1 cellular context compared by ENCODE assay signal in the genomic region with DNA sequence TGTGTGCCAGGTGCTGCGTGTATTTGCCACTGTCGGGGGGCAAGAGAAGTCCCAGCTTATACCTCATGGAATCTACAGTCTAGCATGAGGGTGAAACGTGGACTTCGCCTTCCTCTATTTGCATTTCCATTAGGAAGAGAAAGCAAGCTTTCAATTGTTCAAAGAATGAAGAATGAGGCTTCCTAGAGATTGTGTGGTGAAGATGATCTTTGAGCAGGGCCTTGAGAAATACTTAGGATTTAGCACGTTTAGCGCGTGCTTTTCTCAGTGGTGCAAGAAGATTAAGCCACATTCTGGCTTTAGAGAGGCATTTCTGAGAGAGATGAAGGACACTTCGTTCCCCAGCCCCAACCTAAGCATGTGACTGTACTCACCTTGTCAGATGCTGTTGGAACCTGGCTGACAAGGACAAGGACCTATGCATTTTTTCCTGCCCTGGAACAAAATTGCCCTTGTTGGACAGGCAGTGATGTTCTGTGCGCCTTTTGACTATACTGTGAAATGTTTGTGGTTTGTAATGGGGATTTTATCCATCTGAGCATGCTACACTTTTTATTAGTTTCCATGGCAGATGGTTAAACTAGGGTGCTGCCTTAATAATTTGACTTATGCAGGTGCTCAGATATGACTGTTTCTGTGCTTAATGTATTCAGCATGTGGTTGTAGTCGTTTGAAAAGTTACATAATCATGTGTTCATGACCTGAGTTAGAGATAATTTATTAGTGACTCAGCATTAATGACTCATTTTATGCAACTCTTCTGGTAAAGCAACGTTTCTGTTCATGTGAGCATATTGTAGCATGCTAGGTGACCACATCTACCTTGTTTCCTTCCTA.
A peak's percentile ranks its signal among the peaks of the same experiment; 100 is the strongest.
TF ChIP-seq lines count a peak whose summit lies in the region.

No MANE protein-coding gene starts in this region.

TF ChIP-seq in HepG2, 621 proteins besides CTCF, POLR2A, EP300 and RAD21 (continued from another document and continues in another):
- TF ChIP-seq, protein P1, sequence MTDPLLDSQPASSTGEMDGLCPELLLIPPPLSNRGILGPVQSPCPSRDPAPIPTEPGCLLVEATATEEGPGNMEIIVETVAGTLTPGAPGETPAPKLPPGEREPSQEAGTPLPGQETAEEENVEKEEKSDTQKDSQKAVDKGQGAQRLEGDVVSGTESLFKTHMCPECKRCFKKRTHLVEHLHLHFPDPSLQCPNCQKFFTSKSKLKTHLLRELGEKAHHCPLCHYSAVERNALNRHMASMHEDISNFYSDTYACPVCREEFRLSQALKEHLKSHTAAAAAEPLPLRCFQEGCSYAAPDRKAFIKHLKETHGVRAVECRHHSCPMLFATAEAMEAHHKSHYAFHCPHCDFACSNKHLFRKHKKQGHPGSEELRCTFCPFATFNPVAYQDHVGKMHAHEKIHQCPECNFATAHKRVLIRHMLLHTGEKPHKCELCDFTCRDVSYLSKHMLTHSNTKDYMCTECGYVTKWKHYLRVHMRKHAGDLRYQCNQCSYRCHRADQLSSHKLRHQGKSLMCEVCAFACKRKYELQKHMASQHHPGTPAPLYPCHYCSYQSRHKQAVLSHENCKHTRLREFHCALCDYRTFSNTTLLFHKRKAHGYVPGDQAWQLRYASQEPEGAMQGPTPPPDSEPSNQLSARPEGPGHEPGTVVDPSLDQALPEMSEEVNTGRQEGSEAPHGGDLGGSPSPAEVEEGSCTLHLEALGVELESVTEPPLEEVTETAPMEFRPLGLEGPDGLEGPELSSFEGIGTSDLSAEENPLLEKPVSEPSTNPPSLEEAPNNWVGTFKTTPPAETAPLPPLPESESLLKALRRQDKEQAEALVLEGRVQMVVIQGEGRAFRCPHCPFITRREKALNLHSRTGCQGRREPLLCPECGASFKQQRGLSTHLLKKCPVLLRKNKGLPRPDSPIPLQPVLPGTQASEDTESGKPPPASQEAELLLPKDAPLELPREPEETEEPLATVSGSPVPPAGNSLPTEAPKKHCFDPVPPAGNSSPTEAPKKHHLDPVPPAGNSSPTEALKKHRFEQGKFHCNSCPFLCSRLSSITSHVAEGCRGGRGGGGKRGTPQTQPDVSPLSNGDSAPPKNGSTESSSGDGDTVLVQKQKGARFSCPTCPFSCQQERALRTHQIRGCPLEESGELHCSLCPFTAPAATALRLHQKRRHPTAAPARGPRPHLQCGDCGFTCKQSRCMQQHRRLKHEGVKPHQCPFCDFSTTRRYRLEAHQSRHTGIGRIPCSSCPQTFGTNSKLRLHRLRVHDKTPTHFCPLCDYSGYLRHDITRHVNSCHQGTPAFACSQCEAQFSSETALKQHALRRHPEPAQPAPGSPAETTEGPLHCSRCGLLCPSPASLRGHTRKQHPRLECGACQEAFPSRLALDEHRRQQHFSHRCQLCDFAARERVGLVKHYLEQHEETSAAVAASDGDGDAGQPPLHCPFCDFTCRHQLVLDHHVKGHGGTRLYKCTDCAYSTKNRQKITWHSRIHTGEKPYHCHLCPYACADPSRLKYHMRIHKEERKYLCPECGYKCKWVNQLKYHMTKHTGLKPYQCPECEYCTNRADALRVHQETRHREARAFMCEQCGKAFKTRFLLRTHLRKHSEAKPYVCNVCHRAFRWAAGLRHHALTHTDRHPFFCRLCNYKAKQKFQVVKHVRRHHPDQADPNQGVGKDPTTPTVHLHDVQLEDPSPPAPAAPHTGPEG (CRISPR knock-in tag; IDR thresholded peaks at IDR 0.05): 0 out of 2 replicates have a peak, but pooled peaks have one; percentile 80
- TF ChIP-seq SAFB2 (CRISPR knock-in tag; IDR thresholded peaks at IDR 0.05; ENCODE audit: borderline replicate concordance, low read depth) (no peak), SKIL (CRISPR knock-in tag; IDR thresholded peaks at IDR 0.05; ENCODE audit: borderline replicate concordance) (no peak), MED8 (CRISPR knock-in tag; IDR thresholded peaks at IDR 0.05; ENCODE audit: insufficient replicate concordance) (no peak), REL (CRISPR knock-in tag; conservative IDR thresholded peaks at IDR 0.05) (no peak), ZNF296 (CRISPR knock-in tag; conservative IDR thresholded peaks at IDR 0.05) (no peak), ZNF598 (CRISPR knock-in tag; IDR thresholded peaks at IDR 0.05; ENCODE audit: borderline replicate concordance) (no peak), FOXC1 (CRISPR knock-in tag; IDR thresholded peaks at IDR 0.05; ENCODE audit: borderline replicate concordance) (peak; percentile 77; the same call in 1 of the 2 replicates), TCF7 (IDR thresholded peaks at IDR 0.05; ENCODE audit: low read depth) (peak; percentile 81), ISX (CRISPR knock-in tag; conservative IDR thresholded peaks at IDR 0.05) (peak; percentile 75; the same call in 1 of the 2 replicates), MEF2D (CRISPR knock-in tag; IDR thresholded peaks at IDR 0.05) (peak; percentile 81), ZNF788 (CRISPR knock-in tag; IDR thresholded peaks at IDR 0.05; ENCODE audit: borderline replicate concordance) (peak; percentile 83; the same call in 1 of the 2 replicates), CBX2 (IDR thresholded peaks at IDR 0.05; ENCODE audit: low read depth, low read length) (no peak), CBX2 (CRISPR knock-in tag; IDR thresholded peaks at IDR 0.05; ENCODE audit: low read depth) (no peak), ONECUT2 (CRISPR knock-in tag; IDR thresholded peaks at IDR 0.05) (peak; percentile 17; the same call in 1 of the 2 replicates), POLR2AphosphoS5 (IDR thresholded peaks at IDR 0.05; ENCODE audit: low read depth, low read length) (0 out of 2 replicates have a peak, but pooled peaks have one; percentile 30), DZIP1 (CRISPR knock-in tag; IDR thresholded peaks at IDR 0.05) (no peak), ZNF414 (CRISPR knock-in tag; IDR thresholded peaks at IDR 0.05) (no peak), SRSF4 (IDR thresholded peaks at IDR 0.05; ENCODE audit: low read depth, low read length, poor library complexity, severe bottlenecking) (no peak), EHMT2 (IDR thresholded peaks at IDR 0.05; ENCODE audit: borderline replicate concordance, low read depth, low read length) (peak; percentile 86; the same call in 1 of the 2 replicates), PAXIP1 (CRISPR knock-in tag; conservative IDR thresholded peaks at IDR 0.05) (peak; percentile 96), CHD4 (IDR thresholded peaks at IDR 0.05; ENCODE audit: borderline replicate concordance, low read length) (peak; percentile 80; the same call in 1 of the 2 replicates), ZNF12 (CRISPR knock-in tag; IDR thresholded peaks at IDR 0.05) (peak; percentile 81), NR2F6 (IDR thresholded peaks at IDR 0.05) (peak; percentile 70), NR2F6 (CRISPR knock-in tag; IDR thresholded peaks at IDR 0.05) (peak; percentile 71; the same call in 1 of the 2 replicates), SRY (CRISPR knock-in tag; IDR thresholded peaks at IDR 0.05) (no peak), KAT2B (IDR thresholded peaks at IDR 0.05; ENCODE audit: borderline replicate concordance, low read depth, low read length) (no peak), RBM22 (optimal IDR thresholded peaks at IDR 0.05; ENCODE audit: low read length) (peak; percentile 72), ZNF24 (IDR thresholded peaks at IDR 0.05) (no peak)
- TF ChIP-seq, protein P2, sequence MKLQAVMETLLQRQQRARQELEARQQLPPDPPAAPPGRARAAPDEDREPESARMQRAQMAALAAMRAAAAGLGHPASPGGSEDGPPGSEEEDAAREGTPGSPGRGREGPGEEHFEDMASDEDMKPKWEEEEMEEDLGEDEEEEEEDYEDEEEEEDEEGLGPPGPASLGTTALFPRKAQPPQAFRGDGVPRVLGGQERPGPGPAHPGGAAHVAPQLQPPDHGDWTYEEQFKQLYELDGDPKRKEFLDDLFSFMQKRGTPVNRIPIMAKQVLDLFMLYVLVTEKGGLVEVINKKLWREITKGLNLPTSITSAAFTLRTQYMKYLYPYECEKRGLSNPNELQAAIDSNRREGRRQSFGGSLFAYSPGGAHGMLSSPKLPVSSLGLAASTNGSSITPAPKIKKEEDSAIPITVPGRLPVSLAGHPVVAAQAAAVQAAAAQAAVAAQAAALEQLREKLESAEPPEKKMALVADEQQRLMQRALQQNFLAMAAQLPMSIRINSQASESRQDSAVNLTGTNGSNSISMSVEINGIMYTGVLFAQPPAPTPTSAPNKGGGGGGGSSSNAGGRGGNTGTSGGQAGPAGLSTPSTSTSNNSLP (IDR thresholded peaks at IDR 0.05; ENCODE audit: low read depth, low read length): peak; percentile 83
- TF ChIP-seq, protein P3, sequence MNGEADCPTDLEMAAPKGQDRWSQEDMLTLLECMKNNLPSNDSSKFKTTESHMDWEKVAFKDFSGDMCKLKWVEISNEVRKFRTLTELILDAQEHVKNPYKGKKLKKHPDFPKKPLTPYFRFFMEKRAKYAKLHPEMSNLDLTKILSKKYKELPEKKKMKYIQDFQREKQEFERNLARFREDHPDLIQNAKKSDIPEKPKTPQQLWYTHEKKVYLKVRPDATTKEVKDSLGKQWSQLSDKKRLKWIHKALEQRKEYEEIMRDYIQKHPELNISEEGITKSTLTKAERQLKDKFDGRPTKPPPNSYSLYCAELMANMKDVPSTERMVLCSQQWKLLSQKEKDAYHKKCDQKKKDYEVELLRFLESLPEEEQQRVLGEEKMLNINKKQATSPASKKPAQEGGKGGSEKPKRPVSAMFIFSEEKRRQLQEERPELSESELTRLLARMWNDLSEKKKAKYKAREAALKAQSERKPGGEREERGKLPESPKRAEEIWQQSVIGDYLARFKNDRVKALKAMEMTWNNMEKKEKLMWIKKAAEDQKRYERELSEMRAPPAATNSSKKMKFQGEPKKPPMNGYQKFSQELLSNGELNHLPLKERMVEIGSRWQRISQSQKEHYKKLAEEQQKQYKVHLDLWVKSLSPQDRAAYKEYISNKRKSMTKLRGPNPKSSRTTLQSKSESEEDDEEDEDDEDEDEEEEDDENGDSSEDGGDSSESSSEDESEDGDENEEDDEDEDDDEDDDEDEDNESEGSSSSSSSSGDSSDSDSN (CRISPR knock-in tag; IDR thresholded peaks at IDR 0.05): peak; percentile 65
- TF ChIP-seq, protein P4, sequence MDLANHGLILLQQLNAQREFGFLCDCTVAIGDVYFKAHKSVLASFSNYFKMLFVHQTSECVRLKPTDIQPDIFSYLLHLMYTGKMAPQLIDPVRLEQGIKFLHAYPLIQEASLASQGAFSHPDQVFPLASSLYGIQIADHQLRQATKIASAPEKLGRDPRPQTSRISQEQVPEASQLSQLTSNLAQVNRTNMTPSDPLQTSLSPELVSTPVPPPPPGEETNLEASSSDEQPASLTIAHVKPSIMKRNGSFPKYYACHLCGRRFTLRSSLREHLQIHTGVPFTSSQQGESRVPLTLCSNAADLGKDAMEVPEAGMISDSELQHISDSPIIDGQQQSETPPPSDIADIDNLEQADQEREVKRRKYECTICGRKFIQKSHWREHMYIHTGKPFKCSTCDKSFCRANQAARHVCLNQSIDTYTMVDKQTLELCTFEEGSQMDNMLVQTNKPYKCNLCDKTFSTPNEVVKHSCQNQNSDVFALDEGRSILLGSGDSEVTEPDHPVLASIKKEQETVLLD (CRISPR knock-in tag; IDR thresholded peaks at IDR 0.05; ENCODE audit: low read depth): no peak
